Comparison of ENCODE assay signal across 1 cellular context in genomic region chr5:154940772-154941620, GRCh38.
TF ChIP-seq lines count a peak whose summit lies in the region.

MRPL22 (plus strand) TSS chr5:154941073; CDS start chr5:154941111, 38 bp downstream.

TF ChIP-seq in GM12878, 131 proteins besides CTCF, POLR2A, EP300 and RAD21 (continued from another document):
- peak; percentile 83; the same call in 1 of the 2 replicates for TF ChIP-seq MAX (IDR thresholded peaks at IDR 0.05; ENCODE audit: low read depth, low read length)
